ENCODE assay signal across 26 cellular contexts in genomic region chr5:6427689-6428088, GRCh38. TPM values are rescaled to one million over a fixed set of nuclear protein-coding genes. Genes with fewer than 3 reads are reported as not detected.
DNase-seq lines count a peak whose midpoint lies in the region; ATAC-seq and TF ChIP-seq lines count a peak whose summit lies in the region.
"Had no signal": no experiment of that assay in that cellular context is flagged by ENCODE, and none has a peak within 500 bp of the region (broad histone marks: within the 10 kb centered on the region; RNA-seq: fewer than 3 reads in every experiment).

No MANE protein-coding gene starts in this region.

- H3K4me3 ChIP-seq in PC-3 (ENCODE audit: low read length) (no peak overlapping the region), coronary artery (no peak overlapping the region)
- H3K4me3 ChIP-seq in effector memory CD4-positive, alpha-beta T cell (ENCODE audit: insufficient read depth, low read depth, low read length, poor library complexity, severe bottlenecking) = no peak overlapping the region

- peaks cover 35% of the 10 kb centered on the region for H3K27me3 Mint-ChIP-seq in activated naive CD4-positive, alpha-beta T cell treated with anti-CD3 and anti-CD28 coated beads, Interleukin-2, amount 10 ng/mL, durations not matched to agents 7 days and 5 days

- H3K4me2 ChIP-seq in PC-3 (ENCODE audit: low read length) = peak overlapping the region; percentile 1; the same call in 1 of the 2 replicates

- H3K9me2 ChIP-seq in PC-3 (replicated peaks; ENCODE audit: low read length) = no peaks in the 10 kb centered on the region

- BruUV-seq in PC-3 (replicated peaks; lab: Mats Ljungman, UMichigan) = no TSS peak

- H2AFZ ChIP-seq in PC-3 (ENCODE audit: low read length) = no peak overlapping the region

- H3K27me3 ChIP-seq in PC-3 (ENCODE audit: low read length) = no peaks in the 10 kb centered on the region
- H3K27me3 ChIP-seq in effector memory CD4-positive, alpha-beta T cell (replicated peaks; ENCODE audit: control insufficient read depth, insufficient read depth, low read length, poor library complexity, severe bottlenecking) = peaks cover 4% of the 10 kb centered on the region

- no peaks in the 10 kb centered on the region for H4K20me1 ChIP-seq in PC-3 (ENCODE audit: low read length)

- H3K9me3 ChIP-seq in PC-3 (ENCODE audit: low read length) = no peaks in the 10 kb centered on the region
- no peaks in the 10 kb centered on the region for H3K9me3 ChIP-seq in effector memory CD4-positive, alpha-beta T cell (ENCODE audit: control insufficient read depth, low read length)

- no peak overlapping the region for H3K27ac ChIP-seq in PC-3 (ENCODE audit: low read length)
- no peak overlapping the region for H3K27ac ChIP-seq in coronary artery
- no peak overlapping the region for H3K27ac ChIP-seq in effector memory CD4-positive, alpha-beta T cell (ENCODE audit: insufficient read depth, low read length, poor library complexity, severe bottlenecking)
- H3K27ac ChIP-seq: HL-60 had no signal

- no peaks in the 10 kb centered on the region for H3K79me2 ChIP-seq in PC-3 (ENCODE audit: low read length)

- H3K36me3 Mint-ChIP-seq in activated naive CD4-positive, alpha-beta T cell treated with anti-CD3 and anti-CD28 coated beads, Interleukin-2, amount 10 ng/mL, durations not matched to agents 7 days and 5 days = no peaks in the 10 kb centered on the region
- H3K36me3 Mint-ChIP-seq: CD14-positive monocyte had no signal

- POLR2A ChIA-PET in PC-3 (lab: Charles Lee; ENCODE audit: unreplicated experiment) = no interaction called here

- ATAC-seq in PC-3 = no peak
- no peak for ATAC-seq in GM18870 (IDR thresholded peaks at IDR 0.05; ENCODE audit: unreplicated experiment)
- no peak for ATAC-seq in GM21825 (IDR thresholded peaks at IDR 0.05; ENCODE audit: unreplicated experiment)

- H3K27ac Mint-ChIP-seq in activated naive CD4-positive, alpha-beta T cell treated with anti-CD3 and anti-CD28 coated beads, Interleukin-2, amount 10 ng/mL, durations not matched to agents 7 days and 5 days = peak overlapping the region; percentile 2
- H3K27ac Mint-ChIP-seq: B cell, CD14-positive monocyte, HFFc6 had no signal

- H3K4me3 Mint-ChIP-seq in activated naive CD4-positive, alpha-beta T cell treated with anti-CD3 and anti-CD28 coated beads, Interleukin-2, amount 10 ng/mL, durations not matched to agents 7 days and 5 days = no peak overlapping the region
- H3K4me3 Mint-ChIP-seq: B cell, CD14-positive monocyte, HFFc6 had no signal

- no peak overlapping the region for H3K9ac ChIP-seq in PC-3 (ENCODE audit: low read length)

- H3K4me1 Mint-ChIP-seq in activated naive CD4-positive, alpha-beta T cell treated with anti-CD3 and anti-CD28 coated beads, Interleukin-2, amount 10 ng/mL, durations not matched to agents 7 days and 5 days = no peaks in the 10 kb centered on the region
- H3K4me1 Mint-ChIP-seq: B cell, CD14-positive monocyte had no signal

- no peak for TF ChIP-seq CTCF in PC-3 (conservative IDR thresholded peaks at IDR 0.05; ENCODE audit: low read depth, low read length)
- no peak for TF ChIP-seq CTCF in coronary artery (IDR thresholded peaks at IDR 0.05)

- no peaks in the 10 kb centered on the region for H3F3A ChIP-seq in PC-3 (ENCODE audit: low read length, unreplicated experiment)

- CTCF ChIA-PET in activated naive CD4-positive, alpha-beta T cell treated with anti-CD3 and anti-CD28 coated beads, Interleukin-2, amount 10 ng/mL, durations not matched to agents 7 days and 5 days (lab: Charles Lee) = no interaction called here
- CTCF ChIA-PET in PC-3 (lab: Charles Lee) = no interaction called here

- H3K9me3 Mint-ChIP-seq in activated naive CD4-positive, alpha-beta T cell treated with anti-CD3 and anti-CD28 coated beads, Interleukin-2, amount 10 ng/mL, durations not matched to agents 7 days and 5 days = no peaks in the 10 kb centered on the region
- H3K9me3 Mint-ChIP-seq: HFFc6 had no signal

- intact Hi-C loops in PC-3 (cut with micrococcal nuclease) = no loop called here

- no peak for DNase-seq in activated naive CD4-positive, alpha-beta T cell treated with anti-CD3 and anti-CD28 coated beads, Interleukin-2, amount 10 ng/mL, durations not matched to agents 7 days and 5 days
- no peak for DNase-seq in activated naive CD4-positive, alpha-beta T cell treated with anti-CD3 and anti-CD28 coated beads, Interleukin-2, amount 50 U/mL, for 16 hours
- DNase-seq in PC-3 = peak; percentile 97
- peak; percentile 21 for DNase-seq in coronary artery (ENCODE audit: low spot score)
- no peak for DNase-seq in effector memory CD4-positive, alpha-beta T cell
- no peak for DNase-seq in central memory CD4-positive, alpha-beta T cell
- DNase-seq: 8988T, H7, HFFc6, KBM-7, NCI-H1092 treated with DMSO at 0.1 percent for 48 hours, NCI-H146, NCI-H2029, NCI-H2227 treated with DMSO at 0.1 percent for 48 hours, NCI-H524, NCI-H82, RPMI8226, SIG-M5, T-helper 1 cell had no signal

- peaks cover 42% of the 10 kb centered on the region for H3K4me1 ChIP-seq in PC-3 (ENCODE audit: insufficient read depth, low read length)
- no peaks in the 10 kb centered on the region for H3K4me1 ChIP-seq in effector memory CD4-positive, alpha-beta T cell (ENCODE audit: control insufficient read depth, insufficient read depth, low read length, poor library complexity, severe bottlenecking)

- H3K36me3 ChIP-seq in PC-3 (ENCODE audit: low read depth, low read length) = no peaks in the 10 kb centered on the region
- no peaks in the 10 kb centered on the region for H3K36me3 ChIP-seq in effector memory CD4-positive, alpha-beta T cell (ENCODE audit: control insufficient read depth, insufficient read depth, low read length)

RNA-seq across cellular contexts. Expression of gene UBE2QL1, which starts 21.0 kb away (rescaled TPM):
- 7.4 and 8.8 TPM in 2 replicates for total RNA-seq in PC-3 (2014; rRNA removed)
- total RNA-seq: HFFc6, HT1080, OCI-LY7 had no signal

RNA-seq across cellular contexts. Expression of gene MED10, which starts 49.3 kb away (rescaled TPM):
- total RNA-seq in PC-3 (2014; rRNA removed) = 94.0 and 102 TPM in 2 replicates

Comparison
In these comparisons a context has a peak if more than half of its experiments do, and no peak if none do; other contexts are left out.
1. DNase-seq: peak in PC-3 (single experiment) and coronary artery (single experiment); none in activated naive CD4-positive, alpha-beta T cell treated with anti-CD3 and anti-CD28 coated beads, Interleukin-2, amount 10 ng/mL, durations not matched to agents 7 days and 5 days (single experiment), activated naive CD4-positive, alpha-beta T cell treated with anti-CD3 and anti-CD28 coated beads, Interleukin-2, amount 50 U/mL, for 16 hours (single experiment), effector memory CD4-positive, alpha-beta T cell (0 of 3) and central memory CD4-positive, alpha-beta T cell (single experiment).